In genomic region chr11:394034-394857, GRCh38 we compare ENCODE assay signal across 10 cellular contexts. TPM values are rescaled to one million over a fixed set of nuclear protein-coding genes. Genes with fewer than 3 reads are reported as not detected.
DNase-seq lines count a peak whose midpoint lies in the region; ATAC-seq and TF ChIP-seq lines count a peak whose summit lies in the region.
"Had no signal": no experiment of that assay in that cellular context is flagged by ENCODE, and none has a peak within 500 bp of the region (broad histone marks: within the 10 kb centered on the region; RNA-seq: fewer than 3 reads in every experiment).

A gene with protein sequence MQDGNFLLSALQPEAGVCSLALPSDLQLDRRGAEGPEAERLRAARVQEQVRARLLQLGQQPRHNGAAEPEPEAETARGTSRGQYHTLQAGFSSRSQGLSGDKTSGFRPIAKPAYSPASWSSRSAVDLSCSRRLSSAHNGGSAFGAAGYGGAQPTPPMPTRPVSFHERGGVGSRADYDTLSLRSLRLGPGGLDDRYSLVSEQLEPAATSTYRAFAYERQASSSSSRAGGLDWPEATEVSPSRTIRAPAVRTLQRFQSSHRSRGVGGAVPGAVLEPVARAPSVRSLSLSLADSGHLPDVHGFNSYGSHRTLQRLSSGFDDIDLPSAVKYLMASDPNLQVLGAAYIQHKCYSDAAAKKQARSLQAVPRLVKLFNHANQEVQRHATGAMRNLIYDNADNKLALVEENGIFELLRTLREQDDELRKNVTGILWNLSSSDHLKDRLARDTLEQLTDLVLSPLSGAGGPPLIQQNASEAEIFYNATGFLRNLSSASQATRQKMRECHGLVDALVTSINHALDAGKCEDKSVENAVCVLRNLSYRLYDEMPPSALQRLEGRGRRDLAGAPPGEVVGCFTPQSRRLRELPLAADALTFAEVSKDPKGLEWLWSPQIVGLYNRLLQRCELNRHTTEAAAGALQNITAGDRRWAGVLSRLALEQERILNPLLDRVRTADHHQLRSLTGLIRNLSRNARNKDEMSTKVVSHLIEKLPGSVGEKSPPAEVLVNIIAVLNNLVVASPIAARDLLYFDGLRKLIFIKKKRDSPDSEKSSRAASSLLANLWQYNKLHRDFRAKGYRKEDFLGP (plus strand): TSS chr11:394209. CDS start chr11:394293, 84 bp downstream.

- H3K14ac ChIP-seq in trophoblast cell (ENCODE audit: low read length) = peak within 1 kb of the TSS; percentile 96

- peak within 1 kb of the TSS; percentile 93 for H4K8ac ChIP-seq in trophoblast cell (ENCODE audit: low read depth, low read length)

- H3K36me3 Mint-ChIP-seq in activated CD8-positive, alpha-beta T cell treated with anti-CD3 and anti-CD28 coated beads for 36 hours (ENCODE audit: low read depth) = peaks cover 2% of the 10 kb centered on the region

- peak within 1 kb of the TSS; percentile 76 for H3K4me3 ChIP-seq in trophoblast cell (ENCODE audit: low read depth, low read length)

- H3K27me3 ChIP-seq in trophoblast cell (ENCODE audit: insufficient read depth, low read length) = no peaks in the 10 kb centered on the region

- peaks cover 22 to 25% of the 10 kb centered on the region in 2 experiments for H3K36me3 ChIP-seq in trophoblast cell (ENCODE audit: control insufficient read depth in 1 of 2, insufficient read depth in 2 of 2, low read length in 2 of 2)

- H3K79me2 ChIP-seq in trophoblast cell (ENCODE audit: control insufficient read depth, insufficient read depth, low read length, poor library complexity) = peaks cover 20% of the 10 kb centered on the region

- peak within 1 kb of the TSS; percentile 100 for H2BK120ac ChIP-seq in trophoblast cell (ENCODE audit: insufficient read depth, low read length, poor library complexity)

- no CpG with 5 or more reads among the region's 57 CpGs for WGBS in trophoblast cell (ENCODE audit: extremely low coverage, insufficient coverage, insufficient read length)

- H2AFZ ChIP-seq in trophoblast cell (ENCODE audit: insufficient read depth, low read length, poor library complexity) = peak within 1 kb of the TSS; percentile 67

- H4K91ac ChIP-seq in trophoblast cell (ENCODE audit: low read depth, low read length) = peak within 1 kb of the TSS; percentile 100

- H3K79me1 ChIP-seq in trophoblast cell (ENCODE audit: low read length) = peaks cover 32% of the 10 kb centered on the region

- H3K18ac ChIP-seq in trophoblast cell (ENCODE audit: low read length) = peak within 1 kb of the TSS; percentile 96

- DNase-seq in Daoy (ENCODE audit: low read depth) = peak; percentile 84
- peak; percentile 64 for DNase-seq in NCI-H510A treated with DMSO at 0.1 percent for 48 hours (lab: John Stamatoyannopoulos, UW)
- peak; percentile 17 for DNase-seq in fibroblast of gingiva (ENCODE audit: low read depth)
- DNase-seq in trophoblast cell = peak; percentile 95
- DNase-seq in activated CD8-positive, alpha-beta T cell treated with anti-CD3 and anti-CD28 coated beads for 36 hours = no peak
- DNase-seq in nucleus accumbens (lab: John Stamatoyannopoulos, UW) = no peak
- DNase-seq in Ammon's horn (ENCODE audit: low spot score) = no peak
- DNase-seq: activated CD4-positive, alpha-beta T cell treated with anti-CD3 and anti-CD28 coated beads for 4 hours had no signal

- no peak for TF ChIP-seq CTCF in activated CD8-positive, alpha-beta T cell treated with anti-CD3 and anti-CD28 coated beads for 36 hours (IDR thresholded peaks at IDR 0.05)

- H3K23ac ChIP-seq in trophoblast cell (ENCODE audit: low read length) = no peak within 1 kb of the TSS

- CTCF ChIA-PET in activated CD8-positive, alpha-beta T cell treated with anti-CD3 and anti-CD28 coated beads for 36 hours (lab: Charles Lee) = no interaction called here

- peak within 1 kb of the TSS; percentile 80 for H4K12ac ChIP-seq in trophoblast cell (ENCODE audit: low read depth, low read length)

- H3K9ac ChIP-seq in trophoblast cell (ENCODE audit: low read length) = peak within 1 kb of the TSS; percentile 65

- peak within 1 kb of the TSS; percentile 79 for H3K4me2 ChIP-seq in trophoblast cell (ENCODE audit: low read length)

- intact Hi-C loops in activated CD8-positive, alpha-beta T cell treated with anti-CD3 and anti-CD28 coated beads for 36 hours (cut with micrococcal nuclease) = no loop called here

- H3K27ac Mint-ChIP-seq in activated CD8-positive, alpha-beta T cell treated with anti-CD3 and anti-CD28 coated beads for 36 hours = no peak within 1 kb of the TSS

- H3K4me3 Mint-ChIP-seq in activated CD8-positive, alpha-beta T cell treated with anti-CD3 and anti-CD28 coated beads for 36 hours = no peak within 1 kb of the TSS

- peaks cover 9% of the 10 kb centered on the region for H3K9me3 ChIP-seq in trophoblast cell (ENCODE audit: insufficient read depth, low read depth, low read length)

- H2BK12ac ChIP-seq in trophoblast cell (ENCODE audit: low read length) = peak within 1 kb of the TSS; percentile 84

- H3K4me1 ChIP-seq in trophoblast cell (ENCODE audit: control insufficient read depth in 1 of 2, insufficient read depth in 2 of 2, low read length in 2 of 2) = peaks cover 29 to 38% of the 10 kb centered on the region in 2 experiments

- peak within 1 kb of the TSS; percentile 91 for H3K4ac ChIP-seq in trophoblast cell (ENCODE audit: low read depth, low read length)

- peak within 1 kb of the TSS; percentile 95 for H2BK5ac ChIP-seq in trophoblast cell (ENCODE audit: low read depth, low read length, poor library complexity)

- peak within 1 kb of the TSS; percentile 98 for H3K27ac ChIP-seq in trophoblast cell (ENCODE audit: low read depth, low read length)

- H2AK5ac ChIP-seq in trophoblast cell (ENCODE audit: low read length) = peak within 1 kb of the TSS; percentile 96

- H3K9me3 Mint-ChIP-seq in activated CD8-positive, alpha-beta T cell treated with anti-CD3 and anti-CD28 coated beads for 36 hours = peaks cover 2% of the 10 kb centered on the region

- H3K4me1 Mint-ChIP-seq in activated CD8-positive, alpha-beta T cell treated with anti-CD3 and anti-CD28 coated beads for 36 hours (ENCODE audit: low read depth) = peaks cover 7% of the 10 kb centered on the region

- POLR2A ChIA-PET in activated CD8-positive, alpha-beta T cell treated with anti-CD3 and anti-CD28 coated beads for 36 hours (lab: Charles Lee) = interaction anchor here (0.8 kb wide), 1 partner anchor 55 kb away, joined by 3 read pairs; no protein-coding TSS in a partner anchor

- ATAC-seq in activated CD8-positive, alpha-beta T cell treated with anti-CD3 and anti-CD28 coated beads for 36 hours = no peak
- ATAC-seq in HG02885 (IDR thresholded peaks at IDR 0.05; ENCODE audit: poor library complexity, unreplicated experiment) = no peak

- no peaks in the 10 kb centered on the region for H3K27me3 Mint-ChIP-seq in activated CD8-positive, alpha-beta T cell treated with anti-CD3 and anti-CD28 coated beads for 36 hours

RNA-seq across cellular contexts. Expression of the gene that starts here (rescaled TPM):
- total RNA-seq in Daoy (2014; rRNA removed; shearing (Covaris generic)) = 7.3 and 22.9 TPM in 2 replicates
- 44.7 and 45.2 TPM in 2 replicates for polyA plus RNA-seq in trophoblast cell (2013)
- total RNA-seq in activated CD8-positive, alpha-beta T cell treated with anti-CD3 and anti-CD28 coated beads for 36 hours = under 1 TPM in 1 of 2 experiments, not detected in 1; 0.18 TPM
- total RNA-seq: frontal cortex had no signal

Comparison
In these comparisons a context has a peak if more than half of its experiments do, and no peak if none do; other contexts are left out.
1. DNase-seq: peak in Daoy (single experiment), NCI-H510A treated with DMSO at 0.1 percent for 48 hours (single experiment), fibroblast of gingiva (single experiment) and trophoblast cell (2 of 2); none in activated CD8-positive, alpha-beta T cell treated with anti-CD3 and anti-CD28 coated beads for 36 hours (single experiment), nucleus accumbens (0 of 56) and Ammon's horn (single experiment).